5 cellular contexts compared by ENCODE assay signal in genomic region chr3:130013246-130013645, GRCh38. TPM values are rescaled to one million over a fixed set of nuclear protein-coding genes. Genes with fewer than 3 reads are reported as not detected.
"Had no signal": no experiment of that assay in that cellular context is flagged by ENCODE, and none has a peak within 500 bp of the region (broad histone marks: within the 10 kb centered on the region; RNA-seq: fewer than 3 reads in every experiment).

No MANE protein-coding gene starts in this region.

RNA-seq across cellular contexts. Expression of gene TRH, which starts 38.7 kb away (rescaled TPM):
- total RNA-seq: HepG2, HT-29, HT1080, IMR-90, K562 had no signal
